Comparison of ENCODE assay signal across 1 cellular context in genomic region chr7:130420943-130421578, GRCh38.
TF ChIP-seq lines count a peak whose summit lies in the region.

No MANE protein-coding gene starts in this region.

TF ChIP-seq in IMR-90, 13 proteins besides CTCF, POLR2A, EP300 and RAD21:
- TF ChIP-seq RFX5 (IDR thresholded peaks at IDR 0.05; ENCODE audit: low read depth, low read length) (no peak), SMC3 (IDR thresholded peaks at IDR 0.05; ENCODE audit: low read depth, low read length) (no peak), CEBPB (IDR thresholded peaks at IDR 0.05; ENCODE audit: low read depth, low read length) (no peak), FOS (IDR thresholded peaks at IDR 0.05; ENCODE audit: low read depth, low read length) (no peak), MAFK (IDR thresholded peaks at IDR 0.05; ENCODE audit: low read depth, low read length) (no peak), NFE2L2 (IDR thresholded peaks at IDR 0.05; ENCODE audit: low read depth, low read length) (no peak), BHLHE40 (IDR thresholded peaks at IDR 0.05; ENCODE audit: low read depth, low read length) (no peak), ELK1 (IDR thresholded peaks at IDR 0.05; ENCODE audit: borderline replicate concordance, low read depth, low read length) (no peak)
